ENCODE assay signal across 1 cellular context in the genomic region with DNA sequence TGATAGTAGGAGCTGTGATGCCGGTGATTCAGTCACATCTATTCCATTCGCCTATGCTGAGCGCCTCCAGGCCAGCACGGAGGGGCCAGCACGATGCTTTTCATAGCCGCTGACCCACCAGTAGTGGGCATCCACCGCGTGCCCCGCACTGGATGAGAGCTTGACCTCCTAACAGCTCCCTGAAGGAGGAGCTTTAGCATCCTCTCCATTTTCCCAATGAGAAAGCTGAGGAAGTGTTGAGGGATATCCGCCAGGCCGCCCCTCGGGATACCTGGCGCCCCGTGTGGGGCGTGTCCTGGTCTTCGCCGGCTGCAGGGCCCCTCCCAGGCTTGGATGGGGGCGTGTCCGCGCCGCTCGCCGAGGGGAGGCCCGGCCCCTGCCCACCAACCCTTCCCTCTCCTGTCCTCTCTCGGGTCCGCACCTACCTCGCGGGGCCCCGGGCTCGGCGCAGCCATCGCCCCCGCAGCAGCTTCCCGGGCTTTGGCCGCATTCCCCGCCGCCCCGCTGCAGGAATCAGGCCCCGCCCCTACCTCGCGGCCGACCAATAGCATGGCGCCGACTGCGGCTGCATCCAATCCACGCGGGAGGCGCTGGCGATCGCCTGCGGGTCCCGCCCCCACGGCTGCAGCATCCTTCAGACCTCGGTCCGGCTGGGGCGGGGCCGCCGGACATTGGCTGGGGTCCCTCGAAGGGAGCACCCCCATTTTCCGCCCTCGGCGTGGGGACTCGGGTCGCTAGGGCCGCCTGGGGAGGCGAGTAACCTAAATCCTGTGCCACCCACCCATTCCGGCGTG.
TF ChIP-seq lines count a peak whose summit lies in the region.

A gene with protein sequence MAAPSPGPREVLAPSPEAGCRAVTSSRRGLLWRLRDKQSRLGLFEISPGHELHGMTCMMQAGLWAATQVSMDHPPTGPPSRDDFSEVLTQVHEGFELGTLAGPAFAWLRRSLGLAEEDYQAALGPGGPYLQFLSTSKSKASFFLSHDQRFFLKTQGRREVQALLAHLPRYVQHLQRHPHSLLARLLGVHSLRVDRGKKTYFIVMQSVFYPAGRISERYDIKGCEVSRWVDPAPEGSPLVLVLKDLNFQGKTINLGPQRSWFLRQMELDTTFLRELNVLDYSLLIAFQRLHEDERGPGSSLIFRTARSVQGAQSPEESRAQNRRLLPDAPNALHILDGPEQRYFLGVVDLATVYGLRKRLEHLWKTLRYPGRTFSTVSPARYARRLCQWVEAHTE (minus strand): TSS at position 480 of the 794 bp plus-strand sequence. CDS start 25 bp downstream, at position 455.

TF ChIP-seq in K562, 482 proteins besides CTCF, POLR2A, EP300 and RAD21 (continued from another document and continues in another):
- TF ChIP-seq, protein P1, sequence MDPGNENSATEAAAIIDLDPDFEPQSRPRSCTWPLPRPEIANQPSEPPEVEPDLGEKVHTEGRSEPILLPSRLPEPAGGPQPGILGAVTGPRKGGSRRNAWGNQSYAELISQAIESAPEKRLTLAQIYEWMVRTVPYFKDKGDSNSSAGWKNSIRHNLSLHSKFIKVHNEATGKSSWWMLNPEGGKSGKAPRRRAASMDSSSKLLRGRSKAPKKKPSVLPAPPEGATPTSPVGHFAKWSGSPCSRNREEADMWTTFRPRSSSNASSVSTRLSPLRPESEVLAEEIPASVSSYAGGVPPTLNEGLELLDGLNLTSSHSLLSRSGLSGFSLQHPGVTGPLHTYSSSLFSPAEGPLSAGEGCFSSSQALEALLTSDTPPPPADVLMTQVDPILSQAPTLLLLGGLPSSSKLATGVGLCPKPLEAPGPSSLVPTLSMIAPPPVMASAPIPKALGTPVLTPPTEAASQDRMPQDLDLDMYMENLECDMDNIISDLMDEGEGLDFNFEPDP (CRISPR knock-in tag; IDR thresholded peaks at IDR 0.05): no peak
- TF ChIP-seq BRCA1 (IDR thresholded peaks at IDR 0.05) (no peak), BRCA1 (CRISPR knock-in tag; IDR thresholded peaks at IDR 0.05) (no peak), ETV5 (CRISPR knock-in tag; IDR thresholded peaks at IDR 0.05; ENCODE audit: low read depth) (no peak), ETV6 (IDR thresholded peaks at IDR 0.05; ENCODE audit: borderline replicate concordance in 1 of 2, low read depth in 2 of 2, low read length in 1 of 2) (no peak), ETV6 (CRISPR knock-in tag; IDR thresholded peaks at IDR 0.05; ENCODE audit: borderline replicate concordance) (no peak), ZNF41 (CRISPR knock-in tag; conservative IDR thresholded peaks at IDR 0.05) (no peak), JUND (IDR thresholded peaks at IDR 0.05; ENCODE audit: borderline replicate concordance, low read depth, low read length) (no peak), JUND (tag; IDR thresholded peaks at IDR 0.05; ENCODE audit: borderline replicate concordance, low read depth, low read length) (no peak), ZBTB8A (IDR thresholded peaks at IDR 0.05; ENCODE audit: partially characterized antibody) (no peak), ZC3H11A (IDR thresholded peaks at IDR 0.05; ENCODE audit: low read depth, low read length) (no peak), TGIF2 (CRISPR knock-in tag; IDR thresholded peaks at IDR 0.05) (no peak), ZNF583 (CRISPR knock-in tag; IDR thresholded peaks at IDR 0.05) (no peak), PYGO2 (tag; IDR thresholded peaks at IDR 0.05) (no peak), CBX5 (IDR thresholded peaks at IDR 0.05; ENCODE audit: borderline replicate concordance, low read depth) (no peak), HMG20B (CRISPR knock-in tag; IDR thresholded peaks at IDR 0.05) (no peak), ZNF79 (CRISPR knock-in tag; IDR thresholded peaks at IDR 0.05; ENCODE audit: low read depth) (no peak), SP2 (IDR thresholded peaks at IDR 0.05; ENCODE audit: extremely low read depth, low read depth, low read length, poor library complexity, severe bottlenecking) (peak; percentile 48), STAG1 (CRISPR knock-in tag; IDR thresholded peaks at IDR 0.05; ENCODE audit: borderline replicate concordance) (no peak), NEUROD1 (IDR thresholded peaks at IDR 0.05; ENCODE audit: borderline replicate concordance, low read depth, low read length, partially characterized antibody) (peak; percentile 68), PRPF4 (IDR thresholded peaks at IDR 0.05; ENCODE audit: insufficient read depth, low read depth, low read length, poor library complexity, severe bottlenecking) (no peak), CBFA2T2 (conservative IDR thresholded peaks at IDR 0.05) (no peak), ZSCAN32 (CRISPR knock-in tag; IDR thresholded peaks at IDR 0.05) (no peak)
- TF ChIP-seq, protein P2, sequence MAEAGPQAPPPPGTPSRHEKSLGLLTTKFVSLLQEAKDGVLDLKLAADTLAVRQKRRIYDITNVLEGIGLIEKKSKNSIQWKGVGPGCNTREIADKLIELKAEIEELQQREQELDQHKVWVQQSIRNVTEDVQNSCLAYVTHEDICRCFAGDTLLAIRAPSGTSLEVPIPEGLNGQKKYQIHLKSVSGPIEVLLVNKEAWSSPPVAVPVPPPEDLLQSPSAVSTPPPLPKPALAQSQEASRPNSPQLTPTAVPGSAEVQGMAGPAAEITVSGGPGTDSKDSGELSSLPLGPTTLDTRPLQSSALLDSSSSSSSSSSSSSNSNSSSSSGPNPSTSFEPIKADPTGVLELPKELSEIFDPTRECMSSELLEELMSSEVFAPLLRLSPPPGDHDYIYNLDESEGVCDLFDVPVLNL (CRISPR knock-in tag; IDR thresholded peaks at IDR 0.05; ENCODE audit: low read depth): no peak
- TF ChIP-seq, protein P3, sequence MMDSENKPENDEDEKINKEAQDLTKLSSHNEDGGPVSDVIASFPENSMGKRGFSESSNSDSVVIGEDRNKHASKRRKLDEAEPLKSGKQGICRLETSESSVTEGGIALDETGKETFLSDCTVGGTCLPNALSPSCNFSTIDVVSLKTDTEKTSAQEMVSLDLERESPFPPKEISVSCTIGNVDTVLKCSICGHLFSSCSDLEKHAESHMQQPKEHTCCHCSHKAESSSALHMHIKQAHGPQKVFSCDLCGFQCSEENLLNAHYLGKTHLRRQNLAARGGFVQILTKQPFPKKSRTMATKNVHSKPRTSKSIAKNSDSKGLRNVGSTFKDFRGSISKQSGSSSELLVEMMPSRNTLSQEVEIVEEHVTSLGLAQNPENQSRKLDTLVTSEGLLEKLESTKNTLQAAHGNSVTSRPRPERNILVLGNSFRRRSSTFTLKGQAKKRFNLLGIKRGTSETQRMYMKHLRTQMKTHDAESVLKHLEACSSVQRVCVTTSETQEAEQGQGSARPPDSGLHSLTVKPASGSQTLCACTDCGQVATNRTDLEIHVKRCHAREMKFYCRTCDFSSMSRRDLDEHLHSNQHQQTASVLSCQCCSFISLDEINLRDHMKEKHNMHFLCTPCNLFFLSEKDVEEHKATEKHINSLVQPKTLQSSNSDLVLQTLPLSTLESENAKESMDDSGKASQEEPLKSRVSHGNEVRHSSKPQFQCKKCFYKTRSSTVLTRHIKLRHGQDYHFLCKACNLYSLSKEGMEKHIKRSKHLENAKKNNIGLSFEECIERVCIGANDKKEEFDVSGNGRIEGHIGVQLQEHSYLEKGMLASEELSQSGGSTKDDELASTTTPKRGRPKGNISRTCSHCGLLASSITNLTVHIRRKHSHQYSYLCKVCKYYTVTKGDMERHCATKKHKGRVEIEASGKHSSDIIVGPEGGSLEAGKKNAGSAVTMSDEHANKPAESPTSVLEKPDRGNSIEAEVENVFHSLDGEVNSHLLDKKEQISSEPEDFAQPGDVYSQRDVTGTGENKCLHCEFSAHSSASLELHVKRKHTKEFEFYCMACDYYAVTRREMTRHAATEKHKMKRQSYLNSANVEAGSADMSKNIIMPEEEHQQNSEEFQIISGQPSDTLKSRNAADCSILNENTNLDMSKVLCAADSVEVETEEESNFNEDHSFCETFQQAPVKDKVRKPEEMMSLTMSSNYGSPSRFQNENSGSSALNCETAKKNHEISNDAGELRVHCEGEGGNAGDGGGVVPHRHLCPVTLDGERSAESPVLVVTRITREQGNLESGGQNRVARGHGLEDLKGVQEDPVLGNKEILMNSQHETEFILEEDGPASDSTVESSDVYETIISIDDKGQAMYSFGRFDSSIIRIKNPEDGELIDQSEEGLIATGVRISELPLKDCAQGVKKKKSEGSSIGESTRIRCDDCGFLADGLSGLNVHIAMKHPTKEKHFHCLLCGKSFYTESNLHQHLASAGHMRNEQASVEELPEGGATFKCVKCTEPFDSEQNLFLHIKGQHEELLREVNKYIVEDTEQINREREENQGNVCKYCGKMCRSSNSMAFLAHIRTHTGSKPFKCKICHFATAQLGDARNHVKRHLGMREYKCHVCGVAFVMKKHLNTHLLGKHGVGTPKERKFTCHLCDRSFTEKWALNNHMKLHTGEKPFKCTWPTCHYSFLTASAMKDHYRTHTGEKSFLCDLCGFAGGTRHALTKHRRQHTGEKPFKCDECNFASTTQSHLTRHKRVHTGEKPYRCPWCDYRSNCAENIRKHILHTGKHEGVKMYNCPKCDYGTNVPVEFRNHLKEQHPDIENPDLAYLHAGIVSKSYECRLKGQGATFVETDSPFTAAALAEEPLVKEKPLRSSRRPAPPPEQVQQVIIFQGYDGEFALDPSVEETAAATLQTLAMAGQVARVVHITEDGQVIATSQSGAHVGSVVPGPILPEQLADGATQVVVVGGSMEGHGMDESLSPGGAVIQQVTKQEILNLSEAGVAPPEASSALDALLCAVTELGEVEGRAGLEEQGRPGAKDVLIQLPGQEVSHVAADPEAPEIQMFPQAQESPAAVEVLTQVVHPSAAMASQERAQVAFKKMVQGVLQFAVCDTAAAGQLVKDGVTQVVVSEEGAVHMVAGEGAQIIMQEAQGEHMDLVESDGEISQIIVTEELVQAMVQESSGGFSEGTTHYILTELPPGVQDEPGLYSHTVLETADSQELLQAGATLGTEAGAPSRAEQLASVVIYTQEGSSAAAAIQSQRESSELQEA (IDR thresholded peaks at IDR 0.05; ENCODE audit: low read depth): no peak
- TF ChIP-seq, protein P4, sequence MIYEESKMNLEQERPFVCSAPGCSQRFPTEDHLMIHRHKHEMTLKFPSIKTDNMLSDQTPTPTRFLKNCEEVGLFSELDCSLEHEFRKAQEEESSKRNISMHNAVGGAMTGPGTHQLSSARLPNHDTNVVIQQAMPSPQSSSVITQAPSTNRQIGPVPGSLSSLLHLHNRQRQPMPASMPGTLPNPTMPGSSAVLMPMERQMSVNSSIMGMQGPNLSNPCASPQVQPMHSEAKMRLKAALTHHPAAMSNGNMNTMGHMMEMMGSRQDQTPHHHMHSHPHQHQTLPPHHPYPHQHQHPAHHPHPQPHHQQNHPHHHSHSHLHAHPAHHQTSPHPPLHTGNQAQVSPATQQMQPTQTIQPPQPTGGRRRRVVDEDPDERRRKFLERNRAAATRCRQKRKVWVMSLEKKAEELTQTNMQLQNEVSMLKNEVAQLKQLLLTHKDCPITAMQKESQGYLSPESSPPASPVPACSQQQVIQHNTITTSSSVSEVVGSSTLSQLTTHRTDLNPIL (CRISPR knock-in tag; IDR thresholded peaks at IDR 0.05): no peak
- TF ChIP-seq, protein P5, sequence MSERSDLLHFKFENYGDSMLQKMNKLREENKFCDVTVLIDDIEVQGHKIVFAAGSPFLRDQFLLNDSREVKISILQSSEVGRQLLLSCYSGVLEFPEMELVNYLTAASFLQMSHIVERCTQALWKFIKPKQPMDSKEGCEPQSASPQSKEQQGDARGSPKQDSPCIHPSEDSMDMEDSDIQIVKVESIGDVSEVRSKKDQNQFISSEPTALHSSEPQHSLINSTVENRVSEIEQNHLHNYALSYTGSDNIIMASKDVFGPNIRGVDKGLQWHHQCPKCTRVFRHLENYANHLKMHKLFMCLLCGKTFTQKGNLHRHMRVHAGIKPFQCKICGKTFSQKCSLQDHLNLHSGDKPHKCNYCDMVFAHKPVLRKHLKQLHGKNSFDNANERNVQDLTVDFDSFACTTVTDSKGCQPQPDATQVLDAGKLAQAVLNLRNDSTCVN (CRISPR knock-in tag; IDR thresholded peaks at IDR 0.05): no peak
- TF ChIP-seq, protein P6, sequence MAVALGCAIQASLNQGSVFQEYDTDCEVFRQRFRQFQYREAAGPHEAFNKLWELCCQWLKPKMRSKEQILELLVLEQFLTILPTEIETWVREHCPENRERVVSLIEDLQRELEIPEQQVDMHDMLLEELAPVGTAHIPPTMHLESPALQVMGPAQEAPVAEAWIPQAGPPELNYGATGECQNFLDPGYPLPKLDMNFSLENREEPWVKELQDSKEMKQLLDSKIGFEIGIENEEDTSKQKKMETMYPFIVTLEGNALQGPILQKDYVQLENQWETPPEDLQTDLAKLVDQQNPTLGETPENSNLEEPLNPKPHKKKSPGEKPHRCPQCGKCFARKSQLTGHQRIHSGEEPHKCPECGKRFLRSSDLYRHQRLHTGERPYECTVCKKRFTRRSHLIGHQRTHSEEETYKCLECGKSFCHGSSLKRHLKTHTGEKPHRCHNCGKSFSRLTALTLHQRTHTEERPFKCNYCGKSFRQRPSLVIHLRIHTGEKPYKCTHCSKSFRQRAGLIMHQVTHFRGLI (CRISPR knock-in tag; IDR thresholded peaks at IDR 0.05): no peak
- TF ChIP-seq, protein P7, sequence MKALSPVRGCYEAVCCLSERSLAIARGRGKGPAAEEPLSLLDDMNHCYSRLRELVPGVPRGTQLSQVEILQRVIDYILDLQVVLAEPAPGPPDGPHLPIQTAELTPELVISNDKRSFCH (CRISPR knock-in tag; IDR thresholded peaks at IDR 0.05): no peak
- TF ChIP-seq, protein P7 (tag; IDR thresholded peaks at IDR 0.05): no peak
- TF ChIP-seq, protein P8, sequence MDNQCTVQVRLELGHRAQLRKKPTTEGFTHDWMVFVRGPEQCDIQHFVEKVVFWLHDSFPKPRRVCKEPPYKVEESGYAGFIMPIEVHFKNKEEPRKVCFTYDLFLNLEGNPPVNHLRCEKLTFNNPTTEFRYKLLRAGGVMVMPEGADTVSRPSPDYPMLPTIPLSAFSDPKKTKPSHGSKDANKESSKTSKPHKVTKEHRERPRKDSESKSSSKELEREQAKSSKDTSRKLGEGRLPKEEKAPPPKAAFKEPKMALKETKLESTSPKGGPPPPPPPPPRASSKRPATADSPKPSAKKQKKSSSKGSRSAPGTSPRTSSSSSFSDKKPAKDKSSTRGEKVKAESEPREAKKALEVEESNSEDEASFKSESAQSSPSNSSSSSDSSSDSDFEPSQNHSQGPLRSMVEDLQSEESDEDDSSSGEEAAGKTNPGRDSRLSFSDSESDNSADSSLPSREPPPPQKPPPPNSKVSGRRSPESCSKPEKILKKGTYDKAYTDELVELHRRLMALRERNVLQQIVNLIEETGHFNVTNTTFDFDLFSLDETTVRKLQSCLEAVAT (IDR thresholded peaks at IDR 0.05): peak in 1 of 2 experiments; percentile 79; a peak in 2 of 4 replicates
- TF ChIP-seq, protein P9, sequence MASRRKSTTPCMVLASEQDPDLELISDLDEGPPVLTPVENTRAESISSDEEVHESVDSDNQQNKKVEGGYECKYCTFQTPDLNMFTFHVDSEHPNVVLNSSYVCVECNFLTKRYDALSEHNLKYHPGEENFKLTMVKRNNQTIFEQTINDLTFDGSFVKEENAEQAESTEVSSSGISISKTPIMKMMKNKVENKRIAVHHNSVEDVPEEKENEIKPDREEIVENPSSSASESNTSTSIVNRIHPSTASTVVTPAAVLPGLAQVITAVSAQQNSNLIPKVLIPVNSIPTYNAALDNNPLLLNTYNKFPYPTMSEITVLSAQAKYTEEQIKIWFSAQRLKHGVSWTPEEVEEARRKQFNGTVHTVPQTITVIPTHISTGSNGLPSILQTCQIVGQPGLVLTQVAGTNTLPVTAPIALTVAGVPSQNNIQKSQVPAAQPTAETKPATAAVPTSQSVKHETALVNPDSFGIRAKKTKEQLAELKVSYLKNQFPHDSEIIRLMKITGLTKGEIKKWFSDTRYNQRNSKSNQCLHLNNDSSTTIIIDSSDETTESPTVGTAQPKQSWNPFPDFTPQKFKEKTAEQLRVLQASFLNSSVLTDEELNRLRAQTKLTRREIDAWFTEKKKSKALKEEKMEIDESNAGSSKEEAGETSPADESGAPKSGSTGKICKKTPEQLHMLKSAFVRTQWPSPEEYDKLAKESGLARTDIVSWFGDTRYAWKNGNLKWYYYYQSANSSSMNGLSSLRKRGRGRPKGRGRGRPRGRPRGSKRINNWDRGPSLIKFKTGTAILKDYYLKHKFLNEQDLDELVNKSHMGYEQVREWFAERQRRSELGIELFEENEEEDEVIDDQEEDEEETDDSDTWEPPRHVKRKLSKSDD (conservative IDR thresholded peaks at IDR 0.05; ENCODE audit: low read length): no peak
